Comparison of ENCODE assay signal across 24 cellular contexts in the genomic region with DNA sequence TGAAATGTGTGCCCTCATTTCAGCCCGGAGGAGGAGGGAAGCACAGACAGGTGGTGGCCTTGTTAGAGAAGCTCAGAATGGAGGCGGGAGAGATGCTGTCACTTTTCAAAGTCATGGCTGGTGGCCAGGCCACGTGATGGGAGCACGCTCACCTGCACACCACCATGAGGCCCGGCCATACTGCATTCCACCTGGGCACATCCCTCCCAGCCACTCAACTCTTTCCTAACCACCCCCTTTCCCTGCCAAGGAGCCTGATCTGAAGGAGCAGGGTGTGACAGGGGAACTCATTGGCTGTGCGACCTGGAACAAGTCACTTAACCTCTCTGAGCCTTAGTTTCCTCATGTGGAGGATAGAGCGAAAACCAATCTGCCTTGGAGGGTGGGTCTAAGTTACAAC.
"Had no signal": no experiment of that assay in that cellular context is flagged by ENCODE, and none has a peak within 500 bp of the region (broad histone marks: within the 10 kb centered on the region; RNA-seq: fewer than 3 reads in every experiment).

No MANE protein-coding gene starts in this region.

- H3K27ac ChIP-seq: Peyer's patch, SJCRH30 had no signal

- H3K4me3 ChIP-seq: MG63, Peyer's patch, SJCRH30 had no signal

- ATAC-seq: activated CD8-positive, alpha-beta T cell treated with anti-CD3 and anti-CD28 coated beads, Interleukin-2, amount 10 ng/mL, durations not matched to agents 7 days and 5 days; SK-N-SH treated with all-trans-retinoic acid at 6 μM for 48 hours; WTC11 had no signal

- H3K27me3 ChIP-seq: MG63, Peyer's patch, SJCRH30 had no signal

- H3K36me3 ChIP-seq: MG63, Peyer's patch, SJCRH30 had no signal

- H3K4me1 ChIP-seq: Peyer's patch, SJCRH30 had no signal

- FAIRE-seq: bronchial epithelial cell had no signal

- H3K9me3 ChIP-seq: MG63, SJCRH30 had no signal

- DNase-seq: activated CD4-positive, alpha-beta T cell treated with anti-CD3 and anti-CD28 coated beads for 48 hours; activated CD4-positive, alpha-beta T cell treated with anti-CD3 and anti-CD28 coated beads, Interleukin-2, amount 50 U/mL, for 4 hours; activated CD4-positive, CD25-positive, alpha-beta regulatory T cell treated with anti-CD3 and anti-CD28 coated beads, Interleukin-2, amount 50 U/mL, for 72 hours; activated CD8-positive, alpha-beta memory T cell treated with anti-CD3 and anti-CD28 coated beads, Interleukin-2, amount 50 U/mL, for 48 hours; activated CD8-positive, alpha-beta T cell treated with anti-CD3 and anti-CD28 coated beads, Interleukin-2, amount 10 ng/mL, durations not matched to agents 7 days and 5 days; activated effector memory CD4-positive, alpha-beta T cell treated with Interleukin-2 at 50 U/mL for 16 hours; activated naive CD4-positive, alpha-beta T cell; activated T-cell treated with anti-CD3 and anti-CD28 coated beads, Interleukin-2, amount 50 U/mL, for 24 hours; central memory CD4-positive, alpha-beta T cell; MG63; NCI-H1105; NCI-H1436 treated with DMSO at 0.1 percent for 48 hours; NCI-H187; NCI-H2171; NCI-H345; NCI-H510A; NCI-H526 treated with DMSO at 0.1 percent for 48 hours; NCI-H82; Peyer's patch; SJCRH30; SW 1271 had no signal
